In genomic region chr15:92624401-92624991, GRCh38 we compare ENCODE assay signal across 10 cellular contexts. TPM values are rescaled to one million over a fixed set of nuclear protein-coding genes. Genes with fewer than 3 reads are reported as not detected.
DNase-seq lines count a peak whose midpoint lies in the region; ATAC-seq and TF ChIP-seq lines count a peak whose summit lies in the region.
"Had no signal": no experiment of that assay in that cellular context is flagged by ENCODE, and none has a peak within 500 bp of the region (broad histone marks: within the 10 kb centered on the region; RNA-seq: fewer than 3 reads in every experiment).

No MANE protein-coding gene starts in this region.

- H3K9me3 ChIP-seq in BE2C = no peaks in the 10 kb centered on the region

- intact Hi-C loops in cardiac septum (cut with DNase I) = no loop called here

- H3K4me1 ChIP-seq in rectal smooth muscle tissue (ENCODE audit: control insufficient read depth, insufficient read depth, low read length) = peaks cover 30% of the 10 kb centered on the region
- 0 out of 2 replicates have a peak, but pooled peaks cover 3% of the 10 kb centered on the region for H3K4me1 ChIP-seq in BE2C

- H3K36me3 ChIP-seq in rectal smooth muscle tissue (ENCODE audit: control insufficient read depth, insufficient read depth, low read length) = peaks cover 2% of the 10 kb centered on the region
- no peaks in the 10 kb centered on the region for H3K36me3 ChIP-seq in BE2C

- no peak overlapping the region for H3K9ac ChIP-seq in rectal smooth muscle tissue (ENCODE audit: low read length)

- H3K4me3 ChIP-seq in rectal smooth muscle tissue (ENCODE audit: low read length) (no peak overlapping the region), BE2C (ENCODE audit: low read depth, low read length) (no peak overlapping the region)

- no peak for TF ChIP-seq CTCF in BE2C (IDR thresholded peaks at IDR 0.05; ENCODE audit: low read depth, low read length)

- DNase-seq in DMS53 (lab: John Stamatoyannopoulos, UW) = peak; percentile 81
- peak; percentile 95 for DNase-seq in SK-MEL-5 (ENCODE audit: low read depth, low spot score)
- peak; percentile 82 for DNase-seq in cardiac septum (ENCODE audit: low spot score)
- DNase-seq in BE2C = no peak
- DNase-seq in NOMO-1 treated with dmso at 0.1 percent for 144 hours (lab: John Stamatoyannopoulos, UW; ENCODE audit: unreplicated experiment) = no peak
- DNase-seq in HuH-7 (ENCODE audit: low spot score) = no peak
- DNase-seq: effector memory CD4-positive, alpha-beta T cell; naive thymus-derived CD8-positive, alpha-beta T cell had no signal

- H3K27me3 ChIP-seq in rectal smooth muscle tissue (ENCODE audit: control insufficient read depth, insufficient read depth, low read length) (no peaks in the 10 kb centered on the region), BE2C (no peaks in the 10 kb centered on the region)

- ATAC-seq in HG02885 (IDR thresholded peaks at IDR 0.05; ENCODE audit: poor library complexity, unreplicated experiment) = no peak
- ATAC-seq: naive thymus-derived CD8-positive, alpha-beta T cell had no signal

- in situ Hi-C loops in SK-MEL-5 (cut with HindIII; ENCODE audit: low pct_unique_long_range_greater_than_20kb, low sequenced_read_pairs) = no loop called here

- H3K27ac ChIP-seq in rectal smooth muscle tissue (ENCODE audit: low read depth, low read length) = peak overlapping the region; percentile 75

RNA-seq across cellular contexts. Expression of gene FAM174B, which starts 31.1 kb away (rescaled TPM):
- 90.7 and 97.9 TPM in 2 replicates for total RNA-seq in SK-MEL-5 (2014; rRNA removed; shearing (Covaris generic))
- 36.7 and 49.1 TPM in 2 replicates for polyA plus RNA-seq in SK-MEL-5 (2015; cell fraction: cytosol; rRNA removed)
- polyA plus RNA-seq in SK-MEL-5 (2015; cell fraction: nucleus; rRNA removed) = 28.6 and 39.8 TPM in 2 replicates
- total RNA-seq in cardiac septum = 6.5 TPM
- polyA plus RNA-seq in BE2C (2012; ENCODE audit: insufficient read depth, insufficient read length, low read depth) = 4.3 TPM

Comparison
In these comparisons a context has a peak if more than half of its experiments do, and no peak if none do; other contexts are left out.
1. DNase-seq: peak in DMS53 (single experiment), SK-MEL-5 (single experiment) and cardiac septum (single experiment); none in BE2C (single experiment), NOMO-1 treated with dmso at 0.1 percent for 144 hours (single experiment) and HuH-7 (single experiment).
2. RNA of gene FAM174B, which starts 31.1 kb away (total RNA-seq): 90.7 to 97.9 TPM in SK-MEL-5; 6.5 TPM in cardiac septum (single experiment); every median in the first group is over 10 times any median in the second.